In the genomic region with DNA sequence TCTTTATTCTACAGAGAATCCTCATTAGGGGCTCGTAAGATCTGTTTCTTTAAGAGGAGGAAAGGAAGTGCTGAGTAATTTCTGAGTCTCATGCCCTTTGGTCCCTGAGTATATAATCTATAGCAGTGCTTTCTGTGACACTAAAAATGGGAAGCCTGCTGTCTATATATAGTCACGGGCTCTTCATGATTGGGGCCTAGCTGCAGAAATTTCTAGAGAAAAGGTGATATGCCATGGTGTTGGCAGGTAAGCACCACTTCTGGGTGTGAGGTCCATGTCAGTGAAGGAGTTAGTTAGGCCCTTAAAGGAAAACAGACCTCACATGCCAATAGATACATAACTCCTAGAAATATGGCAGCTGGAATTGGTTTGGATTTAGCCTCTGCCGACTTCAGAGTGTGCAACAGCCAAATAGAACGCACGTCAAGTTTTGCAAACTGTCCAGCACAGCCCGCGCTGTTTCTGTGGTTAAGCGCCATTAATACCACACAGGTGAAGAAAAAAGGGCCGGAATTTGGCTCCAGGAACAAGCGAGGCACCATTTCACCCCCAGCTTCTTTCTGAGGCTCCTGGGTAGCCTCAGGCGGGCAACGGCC, we compare ENCODE assay signal across 9 cellular contexts.
DNase-seq lines count a peak whose midpoint lies in the region; ATAC-seq and TF ChIP-seq lines count a peak whose summit lies in the region.
"Had no signal": no experiment of that assay in that cellular context is flagged by ENCODE, and none has a peak within 500 bp of the region (broad histone marks: within the 10 kb centered on the region; RNA-seq: fewer than 3 reads in every experiment).

No MANE protein-coding gene starts in this region.

- H3K27me3 ChIP-seq in cardiac muscle cell (no peaks in the 10 kb centered on the region), brain microvascular endothelial cell (replicated peaks) (no peaks in the 10 kb centered on the region), right lobe of liver (no peaks in the 10 kb centered on the region), vagina (no peaks in the 10 kb centered on the region)

- WGBS in right lobe of liver (ENCODE audit: insufficient coverage, low coverage, low lambda C conversion rate, missing lambda C conversion rate), result 15% methylated on average over 12 of the region's 12 CpGs

- H3K4me1 ChIP-seq in cardiac muscle cell (ENCODE audit: low read depth) (peaks cover 43% of the 10 kb centered on the region), right lobe of liver (peaks cover 0 to 11% (median 0%) of the 10 kb centered on the region in 4 donors), vagina (peaks cover 42% of the 10 kb centered on the region)

- peak overlapping the region; percentile 96 for H3K27ac ChIP-seq in cardiac muscle cell
- H3K27ac ChIP-seq in brain microvascular endothelial cell, result peak overlapping the region; percentile 97
- peak overlapping the region; percentile 97 to 98 (median 98) for H3K27ac ChIP-seq in right lobe of liver
- peak overlapping the region; percentile 96 for H3K27ac ChIP-seq in vagina

- peaks cover 29% of the 10 kb centered on the region for H3K27me3 Mint-ChIP-seq in activated T-helper 1 cell treated with anti-CD3 and anti-CD28 coated beads, Interleukin-12 subunit alpha, Interleukin-12 subunit beta, Interleukin-2, Interleukin-4 antibody, amounts not matched to agents 30 ng/mL and 10 ng/mL and 1 ng/mL, durations not matched to agents 14 hours and 24 hours and 36 hours (ENCODE audit: insufficient read depth)

- intact Hi-C loops in Right ventricle myocardium superior (cut with DNase I) (loop anchor here (2.0 kb wide), 1 partner anchor 59 kb away; no protein-coding TSS in a partner anchor), right lobe of liver (cut with DNase I) (loop anchor here (10.0 kb wide), 1 partner anchor 57 kb away; no protein-coding TSS in a partner anchor), vagina (cut with DNase I) (loop anchor here (2.0 to 5.0 kb wide), 2 partner anchors 61 to 185 kb away; a partner anchor contains a TSS)
- intact Hi-C loops in activated T-helper 1 cell treated with anti-CD3 and anti-CD28 coated beads, Interleukin-12 subunit alpha, Interleukin-12 subunit beta, Interleukin-2, Interleukin-4 antibody, amounts not matched to agents 30 ng/mL and 10 ng/mL and 1 ng/mL, durations not matched to agents 14 hours and 24 hours and 36 hours (cut with micrococcal nuclease), result no loop called here

- H3K36me3 Mint-ChIP-seq in activated T-helper 1 cell treated with anti-CD3 and anti-CD28 coated beads, Interleukin-12 subunit alpha, Interleukin-12 subunit beta, Interleukin-2, Interleukin-4 antibody, amounts not matched to agents 30 ng/mL and 10 ng/mL and 1 ng/mL, durations not matched to agents 14 hours and 24 hours and 36 hours (ENCODE audit: low read depth), result no peaks in the 10 kb centered on the region

- H3K36me3 ChIP-seq in cardiac muscle cell (no peaks in the 10 kb centered on the region), brain microvascular endothelial cell (replicated peaks) (no peaks in the 10 kb centered on the region), right lobe of liver (no peaks in the 10 kb centered on the region), vagina (no peaks in the 10 kb centered on the region)

- ATAC-seq in Right ventricle myocardium superior (ENCODE audit: poor library complexity), result no peak
- peak in 1 of 4 donors; percentile 1 for ATAC-seq in right lobe of liver

- no peak overlapping the region for H3K4me3 Mint-ChIP-seq in activated T-helper 1 cell treated with anti-CD3 and anti-CD28 coated beads, Interleukin-12 subunit alpha, Interleukin-12 subunit beta, Interleukin-2, Interleukin-4 antibody, amounts not matched to agents 30 ng/mL and 10 ng/mL and 1 ng/mL, durations not matched to agents 14 hours and 24 hours and 36 hours
- H3K4me3 Mint-ChIP-seq: B cell had no signal

- in situ Hi-C loops in brain microvascular endothelial cell (cut with HindIII; ENCODE audit: low pct_ligation_motif_present, low sequenced_read_pairs), result no loop called here

- TF ChIP-seq POLR2A in right lobe of liver (IDR thresholded peaks at IDR 0.05), result no peak
- TF ChIP-seq POLR2A in vagina (IDR thresholded peaks at IDR 0.05), result no peak

- no peaks in the 10 kb centered on the region for H3K4me1 Mint-ChIP-seq in activated T-helper 1 cell treated with anti-CD3 and anti-CD28 coated beads, Interleukin-12 subunit alpha, Interleukin-12 subunit beta, Interleukin-2, Interleukin-4 antibody, amounts not matched to agents 30 ng/mL and 10 ng/mL and 1 ng/mL, durations not matched to agents 14 hours and 24 hours and 36 hours (ENCODE audit: low read depth)
- H3K4me1 Mint-ChIP-seq: B cell had no signal

- H3K4me3 ChIP-seq in cardiac muscle cell (peak overlapping the region; percentile 56), brain microvascular endothelial cell (ENCODE audit: low read depth, low read length) (peak overlapping the region; percentile 82), right lobe of liver (peak overlapping the region; percentile 76 to 87 (median 80)), vagina (peak overlapping the region; percentile 62 to 71)

- H3K9me3 Mint-ChIP-seq in activated T-helper 1 cell treated with anti-CD3 and anti-CD28 coated beads, Interleukin-12 subunit alpha, Interleukin-12 subunit beta, Interleukin-2, Interleukin-4 antibody, amounts not matched to agents 30 ng/mL and 10 ng/mL and 1 ng/mL, durations not matched to agents 14 hours and 24 hours and 36 hours, result no peaks in the 10 kb centered on the region

- H3K9me3 ChIP-seq in cardiac muscle cell (ENCODE audit: low read depth) (no peaks in the 10 kb centered on the region), right lobe of liver (no peaks in the 10 kb centered on the region), vagina (no peaks in the 10 kb centered on the region)

- no peak overlapping the region for H3K27ac Mint-ChIP-seq in activated T-helper 1 cell treated with anti-CD3 and anti-CD28 coated beads, Interleukin-12 subunit alpha, Interleukin-12 subunit beta, Interleukin-2, Interleukin-4 antibody, amounts not matched to agents 30 ng/mL and 10 ng/mL and 1 ng/mL, durations not matched to agents 14 hours and 24 hours and 36 hours
- H3K27ac Mint-ChIP-seq: B cell had no signal

- TF ChIP-seq CTCF in cardiac muscle cell (IDR thresholded peaks at IDR 0.05; ENCODE audit: low read depth, low read length) (no peak), brain microvascular endothelial cell (IDR thresholded peaks at IDR 0.05; ENCODE audit: low read depth, low read length, missing control alignments) (no peak), right lobe of liver (IDR thresholded peaks at IDR 0.05) (no peak), vagina (IDR thresholded peaks at IDR 0.05) (no peak)

- DNase-seq in cardiac muscle cell (ENCODE audit: low read depth in 1 of 2, low spot score in 1 of 2) (no peak), Right ventricle myocardium superior (no peak), brain microvascular endothelial cell (peak; percentile 45), right lobe of liver (no peak), vagina (ENCODE audit: extremely low spot score in 2 of 2) (no peak), NCI-H446 (lab: John Stamatoyannopoulos, UW) (no peak)
- DNase-seq in activated T-helper 1 cell treated with anti-CD3 and anti-CD28 coated beads, Interleukin-12 subunit alpha, Interleukin-12 subunit beta, Interleukin-2, Interleukin-4 antibody, amounts not matched to agents 30 ng/mL and 10 ng/mL and 1 ng/mL, durations not matched to agents 14 hours and 24 hours and 36 hours (ENCODE audit: low spot score), result no peak
- no peak for DNase-seq in activated CD4-positive, CD25-positive, alpha-beta regulatory T cell treated with anti-CD3 and anti-CD28 coated beads, Interleukin-2, amount 50 U/mL, for 72 hours
